In the genomic region with DNA sequence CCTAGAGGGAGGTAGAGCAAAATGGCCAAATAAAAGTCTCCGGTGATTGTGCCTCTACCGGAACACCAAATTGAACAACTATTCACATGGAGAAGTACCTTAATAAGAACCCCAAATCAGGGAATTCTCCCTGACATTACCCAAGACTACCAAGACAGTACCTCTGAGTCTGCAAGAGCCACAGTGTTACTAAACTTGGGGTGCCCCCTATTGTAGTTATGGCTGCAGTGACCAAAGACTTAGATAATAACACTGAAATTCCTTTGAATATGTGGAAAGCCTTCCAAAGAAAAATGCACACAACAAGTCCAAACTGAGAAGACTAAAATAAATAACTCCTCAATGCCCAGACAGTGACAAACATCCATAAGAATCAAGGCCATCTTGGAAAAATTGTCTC, we compare ENCODE assay signal across 8 cellular contexts.
"Had no signal": no experiment of that assay in that cellular context is flagged by ENCODE, and none has a peak within 500 bp of the region (broad histone marks: within the 10 kb centered on the region; RNA-seq: fewer than 3 reads in every experiment).

No MANE protein-coding gene starts in this region.

- DNase-seq: GDM1, GF-D8 had no signal

- FAIRE-seq: G401.6, GM12878, GM12891, GM12892, GM18507, GM19239 had no signal

- H3K4me3 ChIP-seq: GM12878 had no signal

- ATAC-seq: GM12878 had no signal
